ENCODE assay signal across 10 cellular contexts in genomic region chr13:51721485-51721884, GRCh38.
DNase-seq lines count a peak whose midpoint lies in the region; ATAC-seq and TF ChIP-seq lines count a peak whose summit lies in the region.
"Had no signal": no experiment of that assay in that cellular context is flagged by ENCODE, and none has a peak within 500 bp of the region (broad histone marks: within the 10 kb centered on the region; RNA-seq: fewer than 3 reads in every experiment).

No MANE protein-coding gene starts in this region.

- H3K36me3 Mint-ChIP-seq in CD8-positive, alpha-beta T cell: peaks cover 18% of the 10 kb centered on the region

- TF ChIP-seq EP300 in suprapubic skin (IDR thresholded peaks at IDR 0.05): no peak

- POLR2A ChIA-PET in CD8-positive, alpha-beta T cell (lab: Charles Lee): no interaction called here

- H3K27ac ChIP-seq in suprapubic skin: peak overlapping the region; percentile 23
- no peak overlapping the region for H3K27ac ChIP-seq in CD8-positive, alpha-beta T cell (ENCODE audit: low read depth, low read length)
- H3K27ac ChIP-seq: psoas muscle had no signal

- DNase-seq in cerebellar cortex (ENCODE audit: low spot score): peak; percentile 49
- no peak for DNase-seq in suprapubic skin (ENCODE audit: low spot score in 2 of 2)
- no peak for DNase-seq in HK-2 (ENCODE audit: unreplicated experiment)
- DNase-seq in CD8-positive, alpha-beta T cell: no peak
- DNase-seq in stimulated activated naive CD8-positive, alpha-beta T cell treated with anti-CD3 and anti-CD28 coated beads, Interleukin-15, Interleukin-2, amounts not matched to agents 100 U/mL and 50 U/mL, for 24 hours: no peak
- DNase-seq: activated CD4-positive, alpha-beta memory T cell treated with anti-CD3 and anti-CD28 coated beads, Interleukin-2, amount 10 ng/mL, durations not matched to agents 7 days and 5 days; NCI-H69 had no signal

- no peaks in the 10 kb centered on the region for H3K27me3 ChIP-seq in suprapubic skin
- H3K27me3 ChIP-seq in CD8-positive, alpha-beta T cell (ENCODE audit: insufficient read depth, low read length): no peaks in the 10 kb centered on the region

- intact Hi-C loops in CD8-positive, alpha-beta T cell (cut with DNase I, micrococcal nuclease): no loop called here

- no peak for TF ChIP-seq POLR2A in suprapubic skin (IDR thresholded peaks at IDR 0.05)

- CTCF ChIA-PET in CD8-positive, alpha-beta T cell (lab: Charles Lee): no interaction called here

- no peaks in the 10 kb centered on the region for H3K4me1 Mint-ChIP-seq in CD8-positive, alpha-beta T cell (ENCODE audit: low read depth)
- H3K4me1 Mint-ChIP-seq: activated CD4-positive, alpha-beta memory T cell treated with anti-CD3 and anti-CD28 coated beads, Interleukin-2, amount 10 ng/mL, durations not matched to agents 7 days and 5 days had no signal

- H3K4me1 ChIP-seq in suprapubic skin: peaks cover 12% of the 10 kb centered on the region
- H3K4me1 ChIP-seq in CD8-positive, alpha-beta T cell (ENCODE audit: insufficient read depth, low read length): no peaks in the 10 kb centered on the region

- H3K9me3 ChIP-seq in suprapubic skin: no peaks in the 10 kb centered on the region
- H3K9me3 ChIP-seq in CD8-positive, alpha-beta T cell (ENCODE audit: low read length): no peaks in the 10 kb centered on the region
- H3K9me3 ChIP-seq: psoas muscle had no signal

- no peaks in the 10 kb centered on the region for H3K27me3 Mint-ChIP-seq in CD8-positive, alpha-beta T cell (ENCODE audit: low read depth)
- H3K27me3 Mint-ChIP-seq: activated CD4-positive, alpha-beta memory T cell treated with anti-CD3 and anti-CD28 coated beads, Interleukin-2, amount 10 ng/mL, durations not matched to agents 7 days and 5 days had no signal

- H3K36me3 ChIP-seq in suprapubic skin: peaks cover 7% of the 10 kb centered on the region
- no peaks in the 10 kb centered on the region for H3K36me3 ChIP-seq in CD8-positive, alpha-beta T cell (ENCODE audit: insufficient read depth, low read length)

- ATAC-seq in GM19397 (IDR thresholded peaks at IDR 0.05; ENCODE audit: unreplicated experiment) (peak; percentile 71), HG03045 (IDR thresholded peaks at IDR 0.05; ENCODE audit: unreplicated experiment) (peak; percentile 84)
- ATAC-seq in CD8-positive, alpha-beta T cell: no peak
- ATAC-seq in stimulated activated naive CD8-positive, alpha-beta T cell treated with anti-CD3 and anti-CD28 coated beads, Interleukin-15, Interleukin-2, amounts not matched to agents 100 U/mL and 50 U/mL, for 24 hours: no peak

- no peak overlapping the region for H3K4me3 ChIP-seq in suprapubic skin
- no peak overlapping the region for H3K4me3 ChIP-seq in CD8-positive, alpha-beta T cell (ENCODE audit: low read depth, low read length)
- H3K4me3 ChIP-seq: psoas muscle had no signal

- no peak for TF ChIP-seq CTCF in suprapubic skin (IDR thresholded peaks at IDR 0.05)
- TF ChIP-seq CTCF in CD8-positive, alpha-beta T cell (IDR thresholded peaks at IDR 0.05): no peak

- no peaks in the 10 kb centered on the region for H3K9me3 Mint-ChIP-seq in CD8-positive, alpha-beta T cell
- H3K9me3 Mint-ChIP-seq: activated CD4-positive, alpha-beta memory T cell treated with anti-CD3 and anti-CD28 coated beads, Interleukin-2, amount 10 ng/mL, durations not matched to agents 7 days and 5 days had no signal

- H3K4me3 Mint-ChIP-seq in CD8-positive, alpha-beta T cell: no peak overlapping the region
- H3K4me3 Mint-ChIP-seq: activated CD4-positive, alpha-beta memory T cell treated with anti-CD3 and anti-CD28 coated beads, Interleukin-2, amount 10 ng/mL, durations not matched to agents 7 days and 5 days had no signal

- 49% methylated on average over 3 of the region's 3 CpGs for WGBS in suprapubic skin

- H3K27ac Mint-ChIP-seq in CD8-positive, alpha-beta T cell: no peak overlapping the region
- H3K27ac Mint-ChIP-seq: activated CD4-positive, alpha-beta memory T cell treated with anti-CD3 and anti-CD28 coated beads, Interleukin-2, amount 10 ng/mL, durations not matched to agents 7 days and 5 days had no signal

Comparison
In these comparisons a context has a peak if more than half of its experiments do, and no peak if none do; other contexts are left out.
1. ATAC-seq: peak in GM19397 (single experiment) and HG03045 (single experiment); none in CD8-positive, alpha-beta T cell (single experiment) and stimulated activated naive CD8-positive, alpha-beta T cell treated with anti-CD3 and anti-CD28 coated beads, Interleukin-15, Interleukin-2, amounts not matched to agents 100 U/mL and 50 U/mL, for 24 hours (single experiment).